Comparison of ENCODE assay signal across 12 cellular contexts in genomic region chr13:113860051-113860471, GRCh38. TPM values are rescaled to one million over a fixed set of nuclear protein-coding genes. Genes with fewer than 3 reads are reported as not detected.
A peak's percentile ranks its signal among the peaks of the same experiment; 100 is the strongest.
DNase-seq lines count a peak whose midpoint lies in the region; ATAC-seq and TF ChIP-seq lines count a peak whose summit lies in the region.
"Had no signal": no experiment of that assay in that cellular context is flagged by ENCODE, and none has a peak within 500 bp of the region (broad histone marks: within the 10 kb centered on the region; RNA-seq: fewer than 3 reads in every experiment).

No MANE protein-coding gene starts in this region.

- peaks cover 9% of the 10 kb centered on the region for H3K27me3 Mint-ChIP-seq in dendritic cell treated with granulocyte-macrophage colony-stimulating factor and Interleukin-4, amounts not matched to agents 40 ng/mL and 50 ng/mL, for 4 days

- peaks cover 80% of the 10 kb centered on the region for H3K36me3 Mint-ChIP-seq in dendritic cell treated with granulocyte-macrophage colony-stimulating factor and Interleukin-4, amounts not matched to agents 40 ng/mL and 50 ng/mL, for 4 days (ENCODE audit: low read depth)
- H3K36me3 Mint-ChIP-seq: immature natural killer cell had no signal

- H3K27ac Mint-ChIP-seq in dendritic cell treated with granulocyte-macrophage colony-stimulating factor and Interleukin-4, amounts not matched to agents 40 ng/mL and 50 ng/mL, for 4 days, result peak overlapping the region; percentile 93
- H3K27ac Mint-ChIP-seq: immature natural killer cell had no signal

- intact Hi-C loops in left ventricle myocardium superior (cut with micrococcal nuclease) (no loop called here), mucosa of descending colon (cut with DNase I, micrococcal nuclease) (no loop called here)
- intact Hi-C loops in dendritic cell treated with granulocyte-macrophage colony-stimulating factor and Interleukin-4, amounts not matched to agents 40 ng/mL and 50 ng/mL, for 4 days (cut with micrococcal nuclease), result loop anchor here (10.0 kb wide), 1 partner anchor 75 kb away; no protein-coding TSS in a partner anchor

- no peak overlapping the region for H3K4me3 Mint-ChIP-seq in dendritic cell treated with granulocyte-macrophage colony-stimulating factor and Interleukin-4, amounts not matched to agents 40 ng/mL and 50 ng/mL, for 4 days

- H3K4me1 Mint-ChIP-seq in dendritic cell treated with granulocyte-macrophage colony-stimulating factor and Interleukin-4, amounts not matched to agents 40 ng/mL and 50 ng/mL, for 4 days (ENCODE audit: low read depth), result peaks cover 65% of the 10 kb centered on the region

- no peaks in the 10 kb centered on the region for H3K9me3 ChIP-seq in cardiac muscle cell (ENCODE audit: low read depth)
- no peaks in the 10 kb centered on the region for H3K9me3 ChIP-seq in mucosa of descending colon

- ATAC-seq in left ventricle myocardium superior, result no peak
- peak; percentile 63 for ATAC-seq in mucosa of descending colon
- no peak for ATAC-seq in GM21526 (IDR thresholded peaks at IDR 0.05; ENCODE audit: low FRiP score, unreplicated experiment)
- ATAC-seq in GM19467 (IDR thresholded peaks at IDR 0.05; ENCODE audit: unreplicated experiment), result no peak
- ATAC-seq in HG02763 (IDR thresholded peaks at IDR 0.05; ENCODE audit: unreplicated experiment), result no peak

- DNase-seq in cardiac muscle cell (ENCODE audit: low read depth in 1 of 2, low spot score in 1 of 2) (no peak), left ventricle myocardium superior (no peak), mucosa of descending colon (peak; percentile 80 to 83 (median 80)), ureter (ENCODE audit: low spot score) (peak; percentile 39)
- DNase-seq: activated gamma-delta T cell treated with Interleukin-2 at 50 U/mL for 16 hours, immature natural killer cell, NCI-H1105 treated with DMSO at 0.1 percent for 48 hours, retina had no signal

- no peaks in the 10 kb centered on the region for H3K36me3 ChIP-seq in cardiac muscle cell
- H3K36me3 ChIP-seq in mucosa of descending colon (ENCODE audit: low read depth), result no peaks in the 10 kb centered on the region

- peak overlapping the region; percentile 63 for H3K27ac ChIP-seq in cardiac muscle cell

- peaks cover 9% of the 10 kb centered on the region for H3K27me3 ChIP-seq in cardiac muscle cell

- no peaks in the 10 kb centered on the region for H3K9me3 Mint-ChIP-seq in dendritic cell treated with granulocyte-macrophage colony-stimulating factor and Interleukin-4, amounts not matched to agents 40 ng/mL and 50 ng/mL, for 4 days

- no peak overlapping the region for H3K4me3 ChIP-seq in cardiac muscle cell
- H3K4me3 ChIP-seq in mucosa of descending colon, result no peak overlapping the region

- TF ChIP-seq CTCF in cardiac muscle cell (IDR thresholded peaks at IDR 0.05; ENCODE audit: low read depth, low read length) (no peak), mucosa of descending colon (IDR thresholded peaks at IDR 0.05) (no peak)

- H3K4me1 ChIP-seq in cardiac muscle cell (ENCODE audit: low read depth) (peaks cover 35% of the 10 kb centered on the region), mucosa of descending colon (ENCODE audit: low read depth) (peaks cover 66% of the 10 kb centered on the region)

RNA-seq across cellular contexts. Expression of gene GAS6, which starts 3.8 kb away (rescaled TPM):
- total RNA-seq in cardiac muscle cell, result 109 and 112 TPM in 2 replicates
- 91.8 and 120 TPM in 2 replicates for polyA plus RNA-seq in cardiac muscle cell
- 210 TPM for total RNA-seq in left ventricle myocardium superior
- total RNA-seq in mucosa of descending colon, result 100 to 1,000 TPM; 101 to 168 (median 113) TPM
- total RNA-seq in ureter, result 68.1 TPM

Comparison
In these comparisons a context has a peak if more than half of its experiments do, and no peak if none do; other contexts are left out.
1. DNase-seq: peak in mucosa of descending colon (3 of 3) and ureter (single experiment); none in cardiac muscle cell (0 of 2) and left ventricle myocardium superior (single experiment).